Comparison of ENCODE assay signal across 12 cellular contexts in genomic region chr4:42488114-42488513, GRCh38.
A peak's percentile ranks its signal among the peaks of the same experiment; 100 is the strongest.
DNase-seq lines count a peak whose midpoint lies in the region; ATAC-seq, FAIRE-seq and TF ChIP-seq lines count a peak whose summit lies in the region.
"Had no signal": no experiment of that assay in that cellular context is flagged by ENCODE, and none has a peak within 500 bp of the region (broad histone marks: within the 10 kb centered on the region; RNA-seq: fewer than 3 reads in every experiment).

No MANE protein-coding gene starts in this region.

- 92 to 96% methylated on average over 2 of the region's 2 CpGs for whole genome bisulfite sequencing in tibial nerve, 2 donors

- TF ChIP-seq POLR2A in tibial nerve (IDR thresholded peaks at IDR 0.05), result no peak

- H3K27me3 ChIP-seq in tibial nerve, result no peaks in the 10 kb centered on the region
- H3K27me3 ChIP-seq: Peyer's patch, uterus had no signal

- ATAC-seq in GM21367 (IDR thresholded peaks at IDR 0.05; ENCODE audit: unreplicated experiment) (peak; percentile 87), HG02943 (IDR thresholded peaks at IDR 0.05; ENCODE audit: low read depth, unreplicated experiment) (peak; percentile 82), HG03571 (IDR thresholded peaks at IDR 0.05; ENCODE audit: unreplicated experiment) (peak; percentile 78), omental fat pad (ENCODE audit: low FRiP score) (no peak)

- no peaks in the 10 kb centered on the region for H3K9me3 ChIP-seq in tibial nerve
- H3K9me3 ChIP-seq: Peyer's patch, uterus had no signal

- H3K4me3 ChIP-seq in tibial nerve, result no peak overlapping the region
- H3K4me3 ChIP-seq: Peyer's patch, uterus had no signal

- peaks cover 0 to 5% (median 2%) of the 10 kb centered on the region in 4 donors for H3K4me1 ChIP-seq in tibial nerve
- H3K4me1 ChIP-seq: Peyer's patch, uterus had no signal

- FAIRE-seq in GM18507 (lab: Jason Lieb, UNC), result peak; percentile 93

- TF ChIP-seq EP300 in tibial nerve (IDR thresholded peaks at IDR 0.05), result no peak

- no peak for TF ChIP-seq CTCF in omental fat pad (IDR thresholded peaks at IDR 0.05)
- no peak for TF ChIP-seq CTCF in tibial nerve (IDR thresholded peaks at IDR 0.05)

- no peak overlapping the region for H3K27ac ChIP-seq in tibial nerve
- H3K27ac ChIP-seq: Peyer's patch, uterus had no signal

- H3K36me3 ChIP-seq in tibial nerve, result no peaks in the 10 kb centered on the region
- H3K36me3 ChIP-seq: Peyer's patch, uterus had no signal

- no peak for DNase-seq in GM18507 (ENCODE audit: extremely low spot score, insufficient read length, low read depth)
- no peak for DNase-seq in DMS79 (lab: John Stamatoyannopoulos, UW)
- DNase-seq in omental fat pad (ENCODE audit: low spot score), result no peak
- DNase-seq in HT-29 (ENCODE audit: low spot score), result no peak
- DNase-seq in tibial nerve (ENCODE audit: low spot score in 2 of 2), result no peak
- DNase-seq: activated CD8-positive, alpha-beta memory T cell treated with anti-CD3 and anti-CD28 coated beads, Interleukin-2, amount 50 U/mL, for 48 hours; NCI-H187 treated with DMSO at 0.1 percent for 48 hours; Peyer's patch; uterus had no signal
